ENCODE assay signal across 13 cellular contexts in genomic region chr2:174614261-174614660, GRCh38. TPM values are rescaled to one million over a fixed set of nuclear protein-coding genes. Genes with fewer than 3 reads are reported as not detected.
DNase-seq lines count a peak whose midpoint lies in the region; ATAC-seq and TF ChIP-seq lines count a peak whose summit lies in the region.
"Had no signal": no experiment of that assay in that cellular context is flagged by ENCODE, and none has a peak within 500 bp of the region (broad histone marks: within the 10 kb centered on the region; RNA-seq: fewer than 3 reads in every experiment).

No MANE protein-coding gene starts in this region.

- WGBS in hepatocyte (ENCODE audit: low lambda C conversion rate, missing lambda C conversion rate), result 37% methylated on average over 4 of the region's 4 CpGs
- whole genome bisulfite sequencing in tibial nerve, 2 donors, result 43 to 46% methylated on average over 4 of the region's 4 CpGs

- no peaks in the 10 kb centered on the region for H3K36me3 ChIP-seq in hepatocyte (replicated peaks; ENCODE audit: insufficient read depth, low read depth)
- peaks cover 23% of the 10 kb centered on the region for H3K36me3 ChIP-seq in OCI-LY7 (ENCODE audit: insufficient read depth, low read length)
- no peaks in the 10 kb centered on the region for H3K36me3 ChIP-seq in tibial nerve
- H3K36me3 ChIP-seq: suprapubic skin had no signal

- CTCF ChIA-PET in OCI-LY7 (lab: Charles Lee; ENCODE audit: unreplicated experiment), result interaction anchor here (1.0 to 1.4 kb wide), 2 partner anchors 9 to 14 kb away, joined by 3 read pairs; no protein-coding TSS in a partner anchor

- H3K4me3 Mint-ChIP-seq in activated T-helper 17 cell treated with anti-CD3 and anti-CD28 coated beads, Interleukin-2, amount 50 U/mL, for 72 hours, result peak overlapping the region; percentile 39

- peaks cover 48% of the 10 kb centered on the region for H3K36me3 Mint-ChIP-seq in activated T-helper 17 cell treated with anti-CD3 and anti-CD28 coated beads, Interleukin-2, amount 50 U/mL, for 72 hours (ENCODE audit: low read depth)

- H3K4me1 Mint-ChIP-seq in activated T-helper 17 cell treated with anti-CD3 and anti-CD28 coated beads, Interleukin-2, amount 50 U/mL, for 72 hours, result peaks cover 58% of the 10 kb centered on the region

- peak overlapping the region; percentile 28 for H3K4me2 ChIP-seq in hepatocyte
- no peak overlapping the region; the same call in 1 of the 2 replicates for H3K4me2 ChIP-seq in OCI-LY7 (ENCODE audit: low read length)

- H4K20me1 ChIP-seq in hepatocyte (ENCODE audit: insufficient read depth, poor library complexity, severe bottlenecking), result no peaks in the 10 kb centered on the region
- H4K20me1 ChIP-seq in OCI-LY7 (ENCODE audit: insufficient read depth, low read length), result no peaks in the 10 kb centered on the region

- BruUV-seq in OCI-LY7 (replicated peaks; lab: Mats Ljungman, UMichigan), result no TSS peak

- H3K27ac ChIP-seq in hepatocyte (peak overlapping the region; percentile 50), OCI-LY7 (ENCODE audit: low read depth, low read length, poor library complexity, severe bottlenecking) (no peak overlapping the region), tibial nerve (peak overlapping the region in 2 of 4 donors; percentile 8 to 78)
- H3K27ac ChIP-seq: suprapubic skin had no signal

- no peak for TF ChIP-seq POLR2A in tibial nerve (IDR thresholded peaks at IDR 0.05)

- intact Hi-C loops in OCI-LY7 (cut with micrococcal nuclease; ENCODE audit: unreplicated experiment), result no loop called here

- H3K4me1 ChIP-seq in hepatocyte (ENCODE audit: insufficient read depth), result peaks cover 23% of the 10 kb centered on the region
- H3K4me1 ChIP-seq in OCI-LY7 (ENCODE audit: insufficient read depth, low read length, poor library complexity, severe bottlenecking), result peaks cover 78% of the 10 kb centered on the region
- peaks cover 3 to 82% (median 46%) of the 10 kb centered on the region in 4 donors for H3K4me1 ChIP-seq in tibial nerve

- H3K27me3 ChIP-seq in hepatocyte (no peaks in the 10 kb centered on the region), tibial nerve (no peaks in the 10 kb centered on the region)
- H3K27me3 ChIP-seq: suprapubic skin had no signal

- POLR2A ChIA-PET in OCI-LY7 (lab: Charles Lee), result interaction anchor here (3.6 to 11.0 kb wide), 2 partner anchors 9 to 17 kb away, joined by 17 to 185 read pairs; partner anchors contain the start of gene WIPF1

- DNase-seq in A172 (ENCODE audit: low spot score) (peak; percentile 76), GM03348 (ENCODE audit: low spot score) (peak; percentile 43), hepatocyte (ENCODE audit: low spot score) (no peak), OCI-LY7 (ENCODE audit: low spot score) (no peak), activated gamma-delta T cell (lab: John Stamatoyannopoulos, UW) (no peak), tibial nerve (ENCODE audit: low spot score in 2 of 2) (no peak)
- DNase-seq: activated CD4-positive, alpha-beta T cell treated with anti-CD3 and anti-CD28 coated beads for 1 hour; anterior cingulate cortex; NCI-H1092; stimulated activated CD4-positive, alpha-beta T cell treated with anti-CD3 and anti-CD28 coated beads, Interleukin-1b, Interleukin-23, amount 100 ng/mL, for 48 hours had no signal

- H3K9me2 ChIP-seq in hepatocyte (replicated peaks; ENCODE audit: insufficient read depth) (no peaks in the 10 kb centered on the region), OCI-LY7 (ENCODE audit: insufficient read depth, low read length) (no peaks in the 10 kb centered on the region)

- H3K4me3 ChIP-seq in hepatocyte (no peak overlapping the region), OCI-LY7 (ENCODE audit: low read depth, low read length, poor library complexity, severe bottlenecking) (no peak overlapping the region), tibial nerve (no peak overlapping the region)
- H3K4me3 ChIP-seq: suprapubic skin had no signal

- no peak for ATAC-seq in activated T-helper 17 cell treated with anti-CD3 and anti-CD28 coated beads, Interleukin-2, amount 50 U/mL, for 72 hours (replicated peaks)
- ATAC-seq in HG03280 (IDR thresholded peaks at IDR 0.05; ENCODE audit: unreplicated experiment), result no peak

- no peak for TF ChIP-seq EP300 in tibial nerve (IDR thresholded peaks at IDR 0.05)

- TF ChIP-seq CTCF in hepatocyte (IDR thresholded peaks at IDR 0.05; ENCODE audit: poor library complexity) (no peak), OCI-LY7 (conservative IDR thresholded peaks at IDR 0.05; ENCODE audit: low read length) (no peak), tibial nerve (IDR thresholded peaks at IDR 0.05) (no peak)

- H2AFZ ChIP-seq in hepatocyte (no peak overlapping the region), OCI-LY7 (ENCODE audit: low read length) (no peak overlapping the region)

- peak overlapping the region; percentile 68 for H3K27ac Mint-ChIP-seq in activated T-helper 17 cell treated with anti-CD3 and anti-CD28 coated beads, Interleukin-2, amount 50 U/mL, for 72 hours

- no peaks in the 10 kb centered on the region for H3K27me3 Mint-ChIP-seq in activated T-helper 17 cell treated with anti-CD3 and anti-CD28 coated beads, Interleukin-2, amount 50 U/mL, for 72 hours

- H3K9me3 ChIP-seq in hepatocyte (ENCODE audit: low read depth), result no peaks in the 10 kb centered on the region
- no peaks in the 10 kb centered on the region for H3K9me3 ChIP-seq in OCI-LY7 (ENCODE audit: low read length)
- no peaks in the 10 kb centered on the region for H3K9me3 ChIP-seq in tibial nerve
- H3K9me3 ChIP-seq: suprapubic skin had no signal

- no peaks in the 10 kb centered on the region for H3K9me3 Mint-ChIP-seq in activated T-helper 17 cell treated with anti-CD3 and anti-CD28 coated beads, Interleukin-2, amount 50 U/mL, for 72 hours

- H3K79me2 ChIP-seq in hepatocyte, result peaks cover 6% of the 10 kb centered on the region
- peaks cover 20% of the 10 kb centered on the region; the same call in 1 of the 2 replicates for H3K79me2 ChIP-seq in OCI-LY7 (ENCODE audit: insufficient read depth, low read depth, low read length)

RNA-seq across cellular contexts. Expression of gene WIPF1, which starts 16.7 kb away (rescaled TPM):
- total RNA-seq in A172 (2014; rRNA removed; shearing (Covaris generic)), result 8.1 and 8.6 TPM in 2 replicates
- 100 to 1,000 TPM; 180 to 334 TPM for total RNA-seq in activated T-helper 17 cell treated with anti-CD3 and anti-CD28 coated beads, Interleukin-2, amount 50 U/mL, for 72 hours
- 20.1 and 22.0 TPM in 2 replicates for total RNA-seq in hepatocyte
- polyA plus RNA-seq in hepatocyte, result 32.3 and 32.7 TPM in 2 replicates
- total RNA-seq in OCI-LY7 (2014; rRNA removed; shearing (Covaris generic)), result 22.7 and 27.1 TPM in 2 replicates
- 183 and 192 TPM in 2 replicates for total RNA-seq in OCI-LY7 (2022)
- 10 to 100 TPM; 43.2 to 63.8 (median 52.9) TPM for total RNA-seq in tibial nerve

Comparison
In these comparisons a context has a peak if more than half of its experiments do, and no peak if none do; other contexts are left out.
1. DNase-seq: peak in A172 (single experiment) and GM03348 (single experiment); none in hepatocyte (single experiment), OCI-LY7 (single experiment), activated gamma-delta T cell (single experiment) and tibial nerve (0 of 2).